ENCODE assay signal across 31 cellular contexts in the genomic region with DNA sequence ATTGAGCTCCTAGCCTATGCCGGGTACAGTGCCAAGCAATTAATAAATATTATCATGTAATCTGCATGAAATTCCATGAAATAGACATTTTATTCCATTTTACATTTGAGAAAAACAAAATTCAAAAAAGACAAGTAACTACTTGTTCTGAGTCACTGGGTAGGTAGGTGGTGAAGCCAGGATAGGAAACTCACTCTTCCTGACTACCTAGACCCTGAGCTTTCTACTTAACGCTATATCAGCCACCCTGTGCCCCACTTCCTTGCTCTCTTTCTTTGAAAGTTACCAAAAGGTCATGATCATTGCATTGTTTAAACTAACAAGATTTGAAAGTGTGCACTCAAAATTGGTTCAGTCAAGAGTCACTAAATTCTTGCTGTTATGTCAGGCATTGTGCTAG.
"Had no signal": no experiment of that assay in that cellular context is flagged by ENCODE, and none has a peak within 500 bp of the region (broad histone marks: within the 10 kb centered on the region; RNA-seq: fewer than 3 reads in every experiment).

No MANE protein-coding gene starts in this region.

- H3K4me3 ChIP-seq: ascending aorta, esophagus muscularis mucosa, left lung, ovary, sigmoid colon, suprapubic skin, tibial nerve had no signal

- H3K9me3 ChIP-seq: ascending aorta, esophagus muscularis mucosa, neutrophil, ovary, sigmoid colon, suprapubic skin had no signal

- ATAC-seq: activated T-cell treated with anti-CD3 and anti-CD28 coated beads, Interleukin-2, amount 50 U/mL, for 4 hours; activated T-helper 17 cell treated with anti-CD3 and anti-CD28 coated beads, Interleukin-2, amount 50 U/mL, for 72 hours; left lung had no signal

- FAIRE-seq: endothelial cell of umbilical vein, islet of Langerhans, small intestine, TTC549 had no signal

- H3K27ac ChIP-seq: ascending aorta, esophagus muscularis mucosa, left lung, neutrophil, ovary, sigmoid colon, suprapubic skin, tibial nerve, VCaP had no signal

- H3K4me3 Mint-ChIP-seq: activated CD4-positive, alpha-beta memory T cell treated with anti-CD3 and anti-CD28 coated beads for 36 hours; activated naive CD4-positive, alpha-beta T cell treated with anti-CD3 and anti-CD28 coated beads, Interleukin-2, amount 50 U/mL, for 24 hours; activated T-cell treated with anti-CD3 and anti-CD28 coated beads, Interleukin-2, amount 50 U/mL, for 4 hours; activated T-helper 17 cell treated with anti-CD3 and anti-CD28 coated beads, Interleukin-2, amount 50 U/mL, for 72 hours; brain; nephron progenitor cell; T-helper 1 cell treated with Interleukin-12 subunit alpha and Interleukin-12 subunit beta and Interleukin-4 antibody, amounts not matched to agents 30 μg/mL and 1 μg/mL, for 36 hours had no signal

- H3K27me3 Mint-ChIP-seq: activated CD4-positive, alpha-beta memory T cell treated with anti-CD3 and anti-CD28 coated beads for 36 hours; activated naive CD4-positive, alpha-beta T cell treated with anti-CD3 and anti-CD28 coated beads, Interleukin-2, amount 50 U/mL, for 24 hours; activated T-helper 17 cell treated with anti-CD3 and anti-CD28 coated beads, Interleukin-2, amount 50 U/mL, for 72 hours; naive B cell; progenitor cell of endocrine pancreas had no signal

- H3K36me3 Mint-ChIP-seq: activated CD4-positive, alpha-beta memory T cell treated with anti-CD3 and anti-CD28 coated beads for 36 hours; activated naive CD4-positive, alpha-beta T cell treated with anti-CD3 and anti-CD28 coated beads, Interleukin-2, amount 50 U/mL, for 24 hours; brain; naive B cell had no signal

- H3K9me3 Mint-ChIP-seq: activated naive CD4-positive, alpha-beta T cell treated with anti-CD3 and anti-CD28 coated beads, Interleukin-2, amount 50 U/mL, for 24 hours; activated T-cell treated with anti-CD3 and anti-CD28 coated beads, Interleukin-2, amount 50 U/mL, for 4 hours; activated T-helper 17 cell treated with anti-CD3 and anti-CD28 coated beads, Interleukin-2, amount 50 U/mL, for 72 hours had no signal

- DNase-seq: activated CD4-positive, alpha-beta memory T cell treated with anti-CD3 and anti-CD28 coated beads for 36 hours; activated CD4-positive, alpha-beta T cell treated with anti-CD3 and anti-CD28 coated beads for 48 hours; activated gamma-delta T cell treated with Interleukin-2 at 50 U/mL for 16 hours; activated T-cell treated with anti-CD3 and anti-CD28 coated beads, Interleukin-2, amount 50 U/mL, for 4 hours; caudate nucleus; foreskin melanocyte; left lung; naive B cell; nephron progenitor cell; ovary; sigmoid colon; small intestine; stimulated activated CD4-positive, alpha-beta T cell treated with anti-CD3 and anti-CD28 coated beads, Interleukin-4, amount 100 ng/mL, for 4 hours; stimulated activated CD8-positive, alpha-beta memory T cell treated with anti-CD3 and anti-CD28 coated beads, Interleukin-4, amount 100 ng/mL, for 48 hours; stimulated activated naive CD4-positive, alpha-beta T cell; SW 1271; T-helper 9 cell had no signal

- H3K27ac Mint-ChIP-seq: activated CD4-positive, alpha-beta memory T cell treated with anti-CD3 and anti-CD28 coated beads for 36 hours; activated naive CD4-positive, alpha-beta T cell treated with anti-CD3 and anti-CD28 coated beads, Interleukin-2, amount 50 U/mL, for 24 hours; brain; nephron progenitor cell; progenitor cell of endocrine pancreas; T-helper 1 cell treated with Interleukin-12 subunit alpha and Interleukin-12 subunit beta and Interleukin-4 antibody, amounts not matched to agents 30 μg/mL and 1 μg/mL, for 36 hours had no signal

- H3K27me3 ChIP-seq: ascending aorta, esophagus muscularis mucosa, left lung, neutrophil, ovary, sigmoid colon, suprapubic skin, tibial nerve had no signal

- H3K4me1 Mint-ChIP-seq: activated T-helper 17 cell treated with anti-CD3 and anti-CD28 coated beads, Interleukin-2, amount 50 U/mL, for 72 hours had no signal

- H3K36me3 ChIP-seq: ascending aorta, esophagus muscularis mucosa, left lung, neutrophil, ovary, sigmoid colon, suprapubic skin, tibial nerve had no signal
